ENCODE assay signal across 31 cellular contexts in genomic region chr5:61414806-61415205, GRCh38.
"Had no signal": no experiment of that assay in that cellular context is flagged by ENCODE, and none has a peak within 500 bp of the region (broad histone marks: within the 10 kb centered on the region; RNA-seq: fewer than 3 reads in every experiment).

No MANE protein-coding gene starts in this region.

- H3K36me3 ChIP-seq: breast epithelium, Peyer's patch had no signal

- ATAC-seq: activated CD8-positive, alpha-beta T cell treated with anti-CD3 and anti-CD28 coated beads for 36 hours; activated T-cell treated with anti-CD3 and anti-CD28 coated beads, Interleukin-2, amount 50 U/mL, for 72 hours; activated T-helper 17 cell treated with anti-CD3 and anti-CD28 coated beads, Interleukin-2, amount 50 U/mL, for 72 hours; body of pancreas; PC-3; Right ventricle myocardium inferior had no signal

- H3K36me3 Mint-ChIP-seq: activated naive CD8-positive, alpha-beta T cell treated with anti-CD3 and anti-CD28 coated beads for 36 hours had no signal

- H3K27ac Mint-ChIP-seq: activated CD4-positive, alpha-beta T cell treated with anti-CD3 and anti-CD28 coated beads, Interleukin-2, amount 10 ng/mL, durations not matched to agents 24 days and 14 days; activated CD8-positive, alpha-beta T cell treated with anti-CD3 and anti-CD28 coated beads for 36 hours; activated naive CD8-positive, alpha-beta T cell treated with anti-CD3 and anti-CD28 coated beads for 36 hours; activated T-helper 17 cell treated with anti-CD3 and anti-CD28 coated beads, Interleukin-2, amount 50 U/mL, for 72 hours had no signal

- H3K9me3 Mint-ChIP-seq: activated CD4-positive, alpha-beta T cell treated with anti-CD3 and anti-CD28 coated beads, Interleukin-2, amount 10 ng/mL, durations not matched to agents 24 days and 14 days; activated CD8-positive, alpha-beta T cell treated with anti-CD3 and anti-CD28 coated beads for 36 hours; activated naive CD8-positive, alpha-beta T cell treated with anti-CD3 and anti-CD28 coated beads for 36 hours; activated T-cell treated with anti-CD3 and anti-CD28 coated beads, Interleukin-2, amount 50 U/mL, for 72 hours; activated T-helper 17 cell treated with anti-CD3 and anti-CD28 coated beads, Interleukin-2, amount 50 U/mL, for 72 hours had no signal

- H3K27ac ChIP-seq: body of pancreas, breast epithelium, Peyer's patch had no signal

- H3K4me3 Mint-ChIP-seq: activated CD4-positive, alpha-beta T cell treated with anti-CD3 and anti-CD28 coated beads, Interleukin-2, amount 10 ng/mL, durations not matched to agents 24 days and 14 days; activated CD8-positive, alpha-beta T cell treated with anti-CD3 and anti-CD28 coated beads for 36 hours; activated naive CD8-positive, alpha-beta T cell treated with anti-CD3 and anti-CD28 coated beads for 36 hours; activated T-cell treated with anti-CD3 and anti-CD28 coated beads, Interleukin-2, amount 50 U/mL, for 72 hours; activated T-helper 17 cell treated with anti-CD3 and anti-CD28 coated beads, Interleukin-2, amount 50 U/mL, for 72 hours had no signal

- H3K4me1 ChIP-seq: breast epithelium, Peyer's patch had no signal

- H3K27me3 Mint-ChIP-seq: activated CD4-positive, alpha-beta T cell treated with anti-CD3 and anti-CD28 coated beads, Interleukin-2, amount 10 ng/mL, durations not matched to agents 24 days and 14 days; activated CD8-positive, alpha-beta T cell treated with anti-CD3 and anti-CD28 coated beads for 36 hours; activated naive CD8-positive, alpha-beta T cell treated with anti-CD3 and anti-CD28 coated beads for 36 hours; activated T-helper 17 cell treated with anti-CD3 and anti-CD28 coated beads, Interleukin-2, amount 50 U/mL, for 72 hours had no signal

- H3K27me3 ChIP-seq: body of pancreas, breast epithelium, Peyer's patch had no signal

- H3K4me3 ChIP-seq: body of pancreas, breast epithelium, Peyer's patch had no signal

- DNase-seq: activated CD4-positive, alpha-beta T cell treated with anti-CD3 and anti-CD28 coated beads, Interleukin-2, amount 10 ng/mL, durations not matched to agents 24 days and 14 days; activated CD4-positive, alpha-beta T cell treated with anti-CD3 and anti-CD28 coated beads, Interleukin-2, amount 50 U/mL, for 4 hours; activated CD8-positive, alpha-beta T cell treated with anti-CD3 and anti-CD28 coated beads for 36 hours; activated effector memory CD4-positive, alpha-beta T cell treated with anti-CD3 and anti-CD28 coated beads, Interleukin-2, amount 50 U/mL, for 16 hours; activated naive CD4-positive, alpha-beta T cell; activated naive CD4-positive, alpha-beta T cell treated with anti-CD3 and anti-CD28 coated beads, Interleukin-2, amount 50 U/mL, for 16 hours; activated naive CD8-positive, alpha-beta T cell treated with anti-CD3 and anti-CD28 coated beads for 36 hours; activated T-cell treated with anti-CD3 and anti-CD28 coated beads, Interleukin-2, amount 50 U/mL, for 1 hour; activated T-cell treated with anti-CD3 and anti-CD28 coated beads, Interleukin-2, amount 50 U/mL, for 72 hours; body of pancreas; Kasumi-1; MM.1S; NCI-H1092 treated with DMSO at 0.1 percent for 48 hours; NCI-H1417; NCI-H146; NCI-H187; NCI-H2029 treated with DMSO at 0.1 percent for 48 hours; NCI-H2107; NCI-H2171; NCI-H510A; NCI-H526; NCI-H748 treated with DMSO at 0.1 percent for 48 hours; NK-92 treated with Interleukin-12 subunit alpha and Interleukin-12 subunit beta, amount 100 ng/mL, for 24 hours; PC-3; Peyer's patch; RPMI8226; SIG-M5; T1000 had no signal
